ENCODE assay signal across 18 cellular contexts in the genomic region with DNA sequence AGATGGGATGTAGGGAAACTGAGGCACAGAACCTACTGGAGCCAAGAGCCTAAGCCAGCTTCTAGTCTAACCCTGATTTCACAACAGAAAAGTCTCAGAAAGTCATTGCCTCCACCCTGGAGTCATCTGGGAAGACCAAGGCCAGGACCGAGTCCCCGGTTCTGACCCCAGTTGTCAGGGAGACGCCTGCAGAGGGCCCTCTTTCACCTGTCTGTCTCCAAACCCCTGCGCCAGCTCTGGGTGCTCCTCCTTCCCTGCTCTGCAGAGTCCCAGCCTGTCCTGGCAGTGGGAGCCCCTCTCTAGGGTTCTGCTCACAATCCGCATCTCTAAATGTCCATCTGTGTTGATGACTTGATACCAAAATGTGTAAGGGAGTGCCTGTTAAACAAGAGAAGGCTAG.
DNase-seq lines count a peak whose midpoint lies in the region; ATAC-seq and TF ChIP-seq lines count a peak whose summit lies in the region.
"Had no signal": no experiment of that assay in that cellular context is flagged by ENCODE, and none has a peak within 500 bp of the region (broad histone marks: within the 10 kb centered on the region; RNA-seq: fewer than 3 reads in every experiment).

No MANE protein-coding gene starts in this region.

- no peaks in the 10 kb centered on the region for H3K27me3 ChIP-seq in neural progenitor cell
- H3K27me3 ChIP-seq in vagina = no peaks in the 10 kb centered on the region
- H3K27me3 ChIP-seq in sigmoid colon = no peaks in the 10 kb centered on the region
- H3K27me3 ChIP-seq: body of pancreas, esophagus muscularis mucosa had no signal

- H3K36me3 Mint-ChIP-seq in WTC11 (peaks cover 20% of the 10 kb centered on the region), neural progenitor cell (peaks cover 12% of the 10 kb centered on the region)

- no peaks in the 10 kb centered on the region for H3K9me3 Mint-ChIP-seq in stimulated activated naive CD8-positive, alpha-beta T cell treated with anti-CD3 and anti-CD28 coated beads, Interleukin-15, amount 100 ng/mL, for 72 hours
- H3K9me3 Mint-ChIP-seq in WTC11 = no peaks in the 10 kb centered on the region
- H3K9me3 Mint-ChIP-seq in neural progenitor cell = no peaks in the 10 kb centered on the region
- H3K9me3 Mint-ChIP-seq: activated T-helper 1 cell treated with anti-CD3 and anti-CD28 coated beads, Interleukin-12 subunit alpha, Interleukin-12 subunit beta, Interleukin-2, Interleukin-4 antibody, amounts not matched to agents 30 ng/mL and 10 ng/mL and 1 ng/mL, durations not matched to agents 14 hours and 24 hours and 36 hours; CD8-positive, alpha-beta memory T cell; effector memory CD8-positive, alpha-beta T cell had no signal

- H3K4me1 Mint-ChIP-seq in stimulated activated naive CD8-positive, alpha-beta T cell treated with anti-CD3 and anti-CD28 coated beads, Interleukin-15, amount 100 ng/mL, for 72 hours = peaks cover 75% of the 10 kb centered on the region
- peaks cover 36% of the 10 kb centered on the region for H3K4me1 Mint-ChIP-seq in WTC11
- peaks cover 21% of the 10 kb centered on the region for H3K4me1 Mint-ChIP-seq in neural progenitor cell

- no peaks in the 10 kb centered on the region for H3K27me3 Mint-ChIP-seq in stimulated activated naive CD8-positive, alpha-beta T cell treated with anti-CD3 and anti-CD28 coated beads, Interleukin-15, amount 100 ng/mL, for 72 hours
- H3K27me3 Mint-ChIP-seq in WTC11 (ENCODE audit: low read depth) = no peaks in the 10 kb centered on the region
- H3K27me3 Mint-ChIP-seq in neural progenitor cell (ENCODE audit: insufficient read depth, low read depth) = peaks cover 3% of the 10 kb centered on the region
- H3K27me3 Mint-ChIP-seq: effector memory CD8-positive, alpha-beta T cell had no signal

- H2AFZ ChIP-seq in neural progenitor cell (replicated peaks) = no peak overlapping the region

- TF ChIP-seq POLR2A in vagina (IDR thresholded peaks at IDR 0.05) (no peak), sigmoid colon (IDR thresholded peaks at IDR 0.05) (no peak)

- no peaks in the 10 kb centered on the region for H3K79me2 ChIP-seq in neural progenitor cell (ENCODE audit: low read depth)

- peak overlapping the region; percentile 33 to 44 for H3K4me3 Mint-ChIP-seq in stimulated activated naive CD8-positive, alpha-beta T cell treated with anti-CD3 and anti-CD28 coated beads, Interleukin-15, amount 100 ng/mL, for 72 hours
- H3K4me3 Mint-ChIP-seq in WTC11 = no peak overlapping the region
- H3K4me3 Mint-ChIP-seq in neural progenitor cell = no peak overlapping the region
- H3K4me3 Mint-ChIP-seq: activated T-helper 1 cell treated with anti-CD3 and anti-CD28 coated beads, Interleukin-12 subunit alpha, Interleukin-12 subunit beta, Interleukin-2, Interleukin-4 antibody, amounts not matched to agents 30 ng/mL and 10 ng/mL and 1 ng/mL, durations not matched to agents 14 hours and 24 hours and 36 hours; effector memory CD8-positive, alpha-beta T cell had no signal

- H3K36me3 ChIP-seq in neural progenitor cell (peaks cover 11% of the 10 kb centered on the region), vagina (peaks cover 0 to 42% of the 10 kb centered on the region in 2 donors), sigmoid colon (peaks cover 22 to 66% (median 33%) of the 10 kb centered on the region in 4 donors)

- intact Hi-C loops in vagina (cut with DNase I) = no loop called here
- intact Hi-C loops in sigmoid colon (cut with DNase I) = no loop called here

- TF ChIP-seq CTCF in WTC11 (IDR thresholded peaks at IDR 0.05) (no peak), neural progenitor cell (IDR thresholded peaks at IDR 0.05) (no peak), vagina (IDR thresholded peaks at IDR 0.05) (no peak), sigmoid colon (IDR thresholded peaks at IDR 0.05) (no peak)

- H3K4me1 ChIP-seq in neural progenitor cell = peaks cover 18% of the 10 kb centered on the region
- H3K4me1 ChIP-seq in vagina = peaks cover 7% of the 10 kb centered on the region
- peaks cover 0 to 6% (median 3%) of the 10 kb centered on the region in 4 donors for H3K4me1 ChIP-seq in sigmoid colon

- POLR2A ChIA-PET in WTC11 (lab: Charles Lee) = interaction anchor here (1.2 kb wide), 1 partner anchor 382 kb away, joined by 3 read pairs; no protein-coding TSS in a partner anchor

- peak overlapping the region; percentile 80 for H3K4me2 ChIP-seq in neural progenitor cell

- no peak overlapping the region for H3K4me3 ChIP-seq in neural progenitor cell
- H3K4me3 ChIP-seq in vagina = no peak overlapping the region
- H3K4me3 ChIP-seq in sigmoid colon = no peak overlapping the region
- H3K4me3 ChIP-seq: body of pancreas, esophagus muscularis mucosa, lung had no signal

- no peak overlapping the region for H3K27ac Mint-ChIP-seq in stimulated activated naive CD8-positive, alpha-beta T cell treated with anti-CD3 and anti-CD28 coated beads, Interleukin-15, amount 100 ng/mL, for 72 hours
- H3K27ac Mint-ChIP-seq in WTC11 = peak overlapping the region; percentile 91
- peak overlapping the region; percentile 37 for H3K27ac Mint-ChIP-seq in neural progenitor cell
- H3K27ac Mint-ChIP-seq: activated T-helper 1 cell treated with anti-CD3 and anti-CD28 coated beads, Interleukin-12 subunit alpha, Interleukin-12 subunit beta, Interleukin-2, Interleukin-4 antibody, amounts not matched to agents 30 ng/mL and 10 ng/mL and 1 ng/mL, durations not matched to agents 14 hours and 24 hours and 36 hours had no signal

- no peak overlapping the region for H3K9ac ChIP-seq in neural progenitor cell

- H3K27ac ChIP-seq in neural progenitor cell (peak overlapping the region; percentile 9), vagina (no peak overlapping the region), sigmoid colon (no peak overlapping the region)
- H3K27ac ChIP-seq: body of pancreas, esophagus muscularis mucosa, RWPE1 had no signal

- H3F3A ChIP-seq in neural progenitor cell (ENCODE audit: low read depth) = peaks cover 41% of the 10 kb centered on the region

- peaks cover 14% of the 10 kb centered on the region for H4K20me1 ChIP-seq in neural progenitor cell (ENCODE audit: low read depth)

- no peak for TF ChIP-seq EP300 in sigmoid colon (IDR thresholded peaks at IDR 0.05)

- WGBS in sigmoid colon, 2 donors = 98 to 99% methylated on average over 5 of the region's 5 CpGs

- CTCF ChIA-PET in WTC11 (lab: Charles Lee) = interaction anchor here (1.1 to 2.7 kb wide), 4 partner anchors 8 to 29 kb away, joined by 4 to 8 read pairs (median 6); no protein-coding TSS in a partner anchor

- no peak for DNase-seq in stimulated activated naive CD8-positive, alpha-beta T cell treated with anti-CD3 and anti-CD28 coated beads, Interleukin-15, amount 100 ng/mL, for 72 hours
- no peak for DNase-seq in stimulated activated naive CD8-positive, alpha-beta T cell treated with anti-CD3 and anti-CD28 coated beads, Interleukin-15, Interleukin-2, amounts not matched to agents 100 U/mL and 50 U/mL, for 24 hours
- peak; percentile 32 for DNase-seq in WTC11 (ENCODE audit: low spot score)
- DNase-seq in neural progenitor cell (ENCODE audit: low spot score) = no peak
- DNase-seq in vagina (ENCODE audit: extremely low spot score in 2 of 2) = no peak
- DNase-seq in sigmoid colon = no peak
- DNase-seq: effector memory CD8-positive, alpha-beta T cell; NCI-H146; NCI-H2171 treated with DMSO at 0.1 percent for 48 hours; NCI-H526 had no signal

- H3K9me3 ChIP-seq in neural progenitor cell (ENCODE audit: low read depth) (no peaks in the 10 kb centered on the region), vagina (no peaks in the 10 kb centered on the region), sigmoid colon (no peaks in the 10 kb centered on the region)
- H3K9me3 ChIP-seq: body of pancreas, esophagus muscularis mucosa had no signal

- ATAC-seq in stimulated activated naive CD8-positive, alpha-beta T cell treated with anti-CD3 and anti-CD28 coated beads, Interleukin-15, amount 100 ng/mL, for 72 hours = no peak
- no peak for ATAC-seq in stimulated activated naive CD8-positive, alpha-beta T cell treated with anti-CD3 and anti-CD28 coated beads, Interleukin-15, Interleukin-2, amounts not matched to agents 100 U/mL and 50 U/mL, for 24 hours
- ATAC-seq in WTC11 = peak; percentile 17; the same call in 1 of the 2 replicates
- no peak for ATAC-seq in GM21390 (IDR thresholded peaks at IDR 0.05; ENCODE audit: unreplicated experiment)
- ATAC-seq: body of pancreas; effector memory CD8-positive, alpha-beta T cell; SK-N-SH treated with all-trans-retinoic acid at 6 μM for 48 hours had no signal

TF ChIP-seq in WTC11, 78 proteins besides CTCF, POLR2A, EP300 and RAD21 (continues in another document):
- TF ChIP-seq, protein P1, sequence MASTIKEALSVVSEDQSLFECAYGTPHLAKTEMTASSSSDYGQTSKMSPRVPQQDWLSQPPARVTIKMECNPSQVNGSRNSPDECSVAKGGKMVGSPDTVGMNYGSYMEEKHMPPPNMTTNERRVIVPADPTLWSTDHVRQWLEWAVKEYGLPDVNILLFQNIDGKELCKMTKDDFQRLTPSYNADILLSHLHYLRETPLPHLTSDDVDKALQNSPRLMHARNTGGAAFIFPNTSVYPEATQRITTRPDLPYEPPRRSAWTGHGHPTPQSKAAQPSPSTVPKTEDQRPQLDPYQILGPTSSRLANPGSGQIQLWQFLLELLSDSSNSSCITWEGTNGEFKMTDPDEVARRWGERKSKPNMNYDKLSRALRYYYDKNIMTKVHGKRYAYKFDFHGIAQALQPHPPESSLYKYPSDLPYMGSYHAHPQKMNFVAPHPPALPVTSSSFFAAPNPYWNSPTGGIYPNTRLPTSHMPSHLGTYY (CRISPR knock-in tag; IDR thresholded peaks at IDR 0.05) = no peak

Comparison
In these comparisons a context has a peak if more than half of its experiments do, and no peak if none do; other contexts are left out.
1. H3K27ac Mint-ChIP-seq: peak in WTC11 (single experiment) and neural progenitor cell (single experiment); none in stimulated activated naive CD8-positive, alpha-beta T cell treated with anti-CD3 and anti-CD28 coated beads, Interleukin-15, amount 100 ng/mL, for 72 hours (0 of 2).
2. H3K4me3 Mint-ChIP-seq: peak in stimulated activated naive CD8-positive, alpha-beta T cell treated with anti-CD3 and anti-CD28 coated beads, Interleukin-15, amount 100 ng/mL, for 72 hours (2 of 2); none in WTC11 (single experiment) and neural progenitor cell (single experiment).